ENCODE assay signal across 15 cellular contexts in the genomic region with DNA sequence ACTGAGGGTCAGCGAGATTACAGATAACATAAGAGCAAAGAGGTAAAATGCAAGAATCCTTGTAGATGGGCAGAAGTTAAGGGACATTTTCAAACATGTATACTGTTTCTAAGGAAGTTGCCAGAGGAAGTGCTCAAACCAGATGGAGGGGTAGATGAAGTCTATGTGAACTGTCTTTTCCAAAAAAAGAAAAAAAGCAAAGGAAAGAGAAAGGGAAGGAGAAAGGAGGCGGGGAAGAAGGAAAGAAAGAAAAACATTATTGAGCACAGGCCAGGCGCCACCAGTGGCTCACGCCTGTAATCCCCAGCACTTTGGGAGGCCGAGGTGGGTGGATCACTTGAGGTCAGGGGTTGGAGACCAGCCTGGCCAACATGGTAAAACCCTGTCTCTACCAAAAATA. TPM values are rescaled to one million over a fixed set of nuclear protein-coding genes. Genes with fewer than 3 reads are reported as not detected.
DNase-seq lines count a peak whose midpoint lies in the region; ATAC-seq and TF ChIP-seq lines count a peak whose summit lies in the region.
"Had no signal": no experiment of that assay in that cellular context is flagged by ENCODE, and none has a peak within 500 bp of the region (broad histone marks: within the 10 kb centered on the region; RNA-seq: fewer than 3 reads in every experiment).

No MANE protein-coding gene starts in this region.

- H3K4me1 Mint-ChIP-seq in T-helper 17 cell: peaks cover 17% of the 10 kb centered on the region
- H3K4me1 Mint-ChIP-seq in activated T-helper 1 cell treated with anti-CD3 and anti-CD28 coated beads, Interleukin-12 subunit alpha, Interleukin-12 subunit beta, Interleukin-2, Interleukin-4 antibody, amounts not matched to agents 30 ng/mL and 10 ng/mL and 1 ng/mL, durations not matched to agents 14 hours and 24 hours and 36 hours (ENCODE audit: low read depth): peaks cover 5% of the 10 kb centered on the region

- DNase-seq in left ventricle myocardium inferior: no peak
- DNase-seq in left cardiac atrium: no peak
- DNase-seq in T-helper 17 cell: no peak
- no peak for DNase-seq in stimulated activated naive CD8-positive, alpha-beta T cell treated with anti-CD3 and anti-CD28 coated beads, Interleukin-15, Interleukin-2, amounts not matched to agents 100 U/mL and 50 U/mL, for 24 hours
- DNase-seq in activated T-helper 1 cell treated with anti-CD3 and anti-CD28 coated beads, Interleukin-12 subunit alpha, Interleukin-12 subunit beta, Interleukin-2, Interleukin-4 antibody, amounts not matched to agents 30 ng/mL and 10 ng/mL and 1 ng/mL, durations not matched to agents 14 hours and 24 hours and 36 hours (ENCODE audit: low spot score): no peak
- DNase-seq: H9; head of caudate nucleus; IMR-90; NCI-H1048; NCI-H2029 treated with DMSO at 0.1 percent for 48 hours; NCI-H446 treated with DMSO at 0.1 percent for 48 hours; NK-92 treated with Interleukin-12 subunit alpha and Interleukin-12 subunit beta, amount 100 ng/mL, for 24 hours; RPMI8226; testis had no signal

- no peak overlapping the region for H3K4me3 Mint-ChIP-seq in T-helper 17 cell
- H3K4me3 Mint-ChIP-seq in activated T-helper 1 cell treated with anti-CD3 and anti-CD28 coated beads, Interleukin-12 subunit alpha, Interleukin-12 subunit beta, Interleukin-2, Interleukin-4 antibody, amounts not matched to agents 30 ng/mL and 10 ng/mL and 1 ng/mL, durations not matched to agents 14 hours and 24 hours and 36 hours: no peak overlapping the region
- H3K4me3 Mint-ChIP-seq: H9 had no signal

- intact Hi-C loops in left ventricle myocardium inferior (cut with micrococcal nuclease): no loop called here
- intact Hi-C loops in left cardiac atrium (cut with DNase I): loop anchor here in 1 of 2 donors (10.0 kb wide), 1 partner anchor 110 kb away; no protein-coding TSS in a partner anchor
- intact Hi-C loops in activated T-helper 1 cell treated with anti-CD3 and anti-CD28 coated beads, Interleukin-12 subunit alpha, Interleukin-12 subunit beta, Interleukin-2, Interleukin-4 antibody, amounts not matched to agents 30 ng/mL and 10 ng/mL and 1 ng/mL, durations not matched to agents 14 hours and 24 hours and 36 hours (cut with micrococcal nuclease): no loop called here

- H3K27ac Mint-ChIP-seq in T-helper 17 cell: peak overlapping the region; percentile 72
- no peak overlapping the region for H3K27ac Mint-ChIP-seq in activated T-helper 1 cell treated with anti-CD3 and anti-CD28 coated beads, Interleukin-12 subunit alpha, Interleukin-12 subunit beta, Interleukin-2, Interleukin-4 antibody, amounts not matched to agents 30 ng/mL and 10 ng/mL and 1 ng/mL, durations not matched to agents 14 hours and 24 hours and 36 hours

- peaks cover 58% of the 10 kb centered on the region for H3K36me3 ChIP-seq in left ventricle myocardium inferior

- peaks cover 47% of the 10 kb centered on the region for H3K4me1 ChIP-seq in left ventricle myocardium inferior
- H3K4me1 ChIP-seq: testis had no signal

- no peaks in the 10 kb centered on the region for H3K27me3 ChIP-seq in left ventricle myocardium inferior (ENCODE audit: low read depth)
- H3K27me3 ChIP-seq: testis had no signal

- peaks cover 4% of the 10 kb centered on the region for H3K36me3 Mint-ChIP-seq in T-helper 17 cell (ENCODE audit: low read depth)
- H3K36me3 Mint-ChIP-seq in activated T-helper 1 cell treated with anti-CD3 and anti-CD28 coated beads, Interleukin-12 subunit alpha, Interleukin-12 subunit beta, Interleukin-2, Interleukin-4 antibody, amounts not matched to agents 30 ng/mL and 10 ng/mL and 1 ng/mL, durations not matched to agents 14 hours and 24 hours and 36 hours (ENCODE audit: low read depth): peaks cover 22% of the 10 kb centered on the region

- H3K9me3 ChIP-seq in left ventricle myocardium inferior (replicated peaks): no peaks in the 10 kb centered on the region
- no peaks in the 10 kb centered on the region for H3K9me3 ChIP-seq in T-helper 17 cell (ENCODE audit: control insufficient read depth, low read length, poor library complexity, severe bottlenecking)
- H3K9me3 ChIP-seq: testis had no signal

- no peak for TF ChIP-seq CTCF in left ventricle myocardium inferior (IDR thresholded peaks at IDR 0.05; ENCODE audit: borderline replicate concordance)

- H3K27me3 Mint-ChIP-seq in T-helper 17 cell: no peaks in the 10 kb centered on the region
- no peaks in the 10 kb centered on the region for H3K27me3 Mint-ChIP-seq in activated T-helper 1 cell treated with anti-CD3 and anti-CD28 coated beads, Interleukin-12 subunit alpha, Interleukin-12 subunit beta, Interleukin-2, Interleukin-4 antibody, amounts not matched to agents 30 ng/mL and 10 ng/mL and 1 ng/mL, durations not matched to agents 14 hours and 24 hours and 36 hours (ENCODE audit: insufficient read depth)

- H3K4me3 ChIP-seq in left ventricle myocardium inferior: no peak overlapping the region
- H3K4me3 ChIP-seq: testis had no signal

- H3K9me3 Mint-ChIP-seq in activated T-helper 1 cell treated with anti-CD3 and anti-CD28 coated beads, Interleukin-12 subunit alpha, Interleukin-12 subunit beta, Interleukin-2, Interleukin-4 antibody, amounts not matched to agents 30 ng/mL and 10 ng/mL and 1 ng/mL, durations not matched to agents 14 hours and 24 hours and 36 hours: no peaks in the 10 kb centered on the region
- H3K9me3 Mint-ChIP-seq: H9 had no signal

- ATAC-seq in left cardiac atrium: no peak
- no peak for ATAC-seq in T-helper 17 cell
- ATAC-seq in stimulated activated naive CD8-positive, alpha-beta T cell treated with anti-CD3 and anti-CD28 coated beads, Interleukin-15, Interleukin-2, amounts not matched to agents 100 U/mL and 50 U/mL, for 24 hours: no peak

- H3K27ac ChIP-seq in left ventricle myocardium inferior (replicated peaks): peak overlapping the region; percentile 93
- H3K27ac ChIP-seq: testis had no signal

RNA-seq across cellular contexts. Expression of gene DMAC2, which starts 5.3 kb away (rescaled TPM):
- total RNA-seq in left ventricle myocardium inferior: 125 TPM
- total RNA-seq in left cardiac atrium: 10 to 100 TPM; 59.0 to 67.6 TPM
- 10 to 100 TPM; 24.1 to 27.9 TPM for total RNA-seq in T-helper 17 cell
- total RNA-seq in activated T-helper 1 cell treated with anti-CD3 and anti-CD28 coated beads, Interleukin-12 subunit alpha, Interleukin-12 subunit beta, Interleukin-2, Interleukin-4 antibody, amounts not matched to agents 30 ng/mL and 10 ng/mL and 1 ng/mL, durations not matched to agents 14 hours and 24 hours and 36 hours: 56.7 and 57.3 TPM in 2 replicates

RNA-seq across cellular contexts. Expression of gene B3GNT8, which starts 7.3 kb away (rescaled TPM):
- total RNA-seq in left ventricle myocardium inferior (10.3 TPM), left cardiac atrium (1 to 10 TPM; 1.4 to 3.2 TPM), T-helper 17 cell (1 to 10 TPM; 3.4 to 4.8 TPM)
- total RNA-seq in activated T-helper 1 cell treated with anti-CD3 and anti-CD28 coated beads, Interleukin-12 subunit alpha, Interleukin-12 subunit beta, Interleukin-2, Interleukin-4 antibody, amounts not matched to agents 30 ng/mL and 10 ng/mL and 1 ng/mL, durations not matched to agents 14 hours and 24 hours and 36 hours: 0.44 and 0.99 TPM in 2 replicates

RNA-seq across cellular contexts. Expression of gene ERICH4, which starts 8.5 kb away (rescaled TPM):
- total RNA-seq in left ventricle myocardium inferior (not detected), left cardiac atrium (not detected), T-helper 17 cell (not detected)
- total RNA-seq in activated T-helper 1 cell treated with anti-CD3 and anti-CD28 coated beads, Interleukin-12 subunit alpha, Interleukin-12 subunit beta, Interleukin-2, Interleukin-4 antibody, amounts not matched to agents 30 ng/mL and 10 ng/mL and 1 ng/mL, durations not matched to agents 14 hours and 24 hours and 36 hours: not detected in 2 replicates
- total RNA-seq: H9, IMR-90, lower leg skin had no signal

RNA-seq across cellular contexts. Expression of gene BCKDHA, which starts 36.8 kb away (rescaled TPM):
- total RNA-seq in left ventricle myocardium inferior (51.0 TPM), left cardiac atrium (10 to 100 TPM; 24.0 to 31.4 TPM), T-helper 17 cell (10 to 100 TPM; 13.2 to 14.7 TPM)
- total RNA-seq in activated T-helper 1 cell treated with anti-CD3 and anti-CD28 coated beads, Interleukin-12 subunit alpha, Interleukin-12 subunit beta, Interleukin-2, Interleukin-4 antibody, amounts not matched to agents 30 ng/mL and 10 ng/mL and 1 ng/mL, durations not matched to agents 14 hours and 24 hours and 36 hours: 14.6 and 22.7 TPM in 2 replicates

RNA-seq across cellular contexts. Expression of gene EXOSC5, which starts 37.3 kb away (rescaled TPM):
- total RNA-seq in left ventricle myocardium inferior (17.4 TPM), left cardiac atrium (10 to 100 TPM in 1 of 2 donors, 1 to 10 TPM in 1; 8.1 to 13.4 TPM), T-helper 17 cell (10 to 100 TPM; 12.0 to 13.0 TPM)
- total RNA-seq in activated T-helper 1 cell treated with anti-CD3 and anti-CD28 coated beads, Interleukin-12 subunit alpha, Interleukin-12 subunit beta, Interleukin-2, Interleukin-4 antibody, amounts not matched to agents 30 ng/mL and 10 ng/mL and 1 ng/mL, durations not matched to agents 14 hours and 24 hours and 36 hours: 59.3 and 66.6 TPM in 2 replicates
